Comparison of ENCODE assay signal across 19 cellular contexts in the genomic region with DNA sequence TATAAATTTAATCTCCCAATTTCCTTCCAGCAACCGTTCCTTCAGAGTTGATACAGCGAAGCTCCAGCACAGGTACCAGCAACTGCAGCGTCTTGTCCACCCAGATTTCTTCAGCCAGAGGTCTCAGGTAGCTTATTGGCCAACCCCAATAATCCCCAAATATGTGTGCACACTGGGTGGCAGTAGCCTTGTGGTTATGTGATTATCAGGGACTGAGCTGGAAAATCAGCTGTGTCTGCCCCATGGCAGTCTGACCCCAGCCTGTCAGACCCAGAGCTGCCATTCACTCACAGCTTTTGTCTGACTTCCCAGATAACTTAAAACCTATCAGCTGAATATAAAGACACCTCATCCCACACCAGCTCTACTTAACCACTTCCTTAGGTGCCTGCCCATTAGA. TPM values are rescaled to one million over a fixed set of nuclear protein-coding genes. Genes with fewer than 3 reads are reported as not detected.
DNase-seq lines count a peak whose midpoint lies in the region; ATAC-seq and TF ChIP-seq lines count a peak whose summit lies in the region.
"Had no signal": no experiment of that assay in that cellular context is flagged by ENCODE, and none has a peak within 500 bp of the region (broad histone marks: within the 10 kb centered on the region; RNA-seq: fewer than 3 reads in every experiment).

No MANE protein-coding gene starts in this region.

- TF ChIP-seq CTCF in hepatocyte (IDR thresholded peaks at IDR 0.05; ENCODE audit: poor library complexity) (no peak), osteocyte (IDR thresholded peaks at IDR 0.05) (no peak)

- WGBS in hepatocyte (ENCODE audit: low lambda C conversion rate, missing lambda C conversion rate) = 100% methylated on average over 3 of the region's 3 CpGs

- peaks cover 39% of the 10 kb centered on the region for H3K79me2 ChIP-seq in hepatocyte

- no peaks in the 10 kb centered on the region for H4K20me1 ChIP-seq in hepatocyte (ENCODE audit: insufficient read depth, poor library complexity, severe bottlenecking)

- H2AFZ ChIP-seq in hepatocyte = no peak overlapping the region

- no peaks in the 10 kb centered on the region for H3K9me3 Mint-ChIP-seq in stimulated activated naive CD8-positive, alpha-beta T cell treated with anti-CD3 and anti-CD28 coated beads, Interleukin-15, Interleukin-2, amounts not matched to agents 100 ng/mL and 50 ng/mL, for 24 hours
- no peaks in the 10 kb centered on the region for H3K9me3 Mint-ChIP-seq in osteocyte (ENCODE audit: unreplicated experiment)

- peak overlapping the region; percentile 89 for H3K4me3 Mint-ChIP-seq in stimulated activated naive CD8-positive, alpha-beta T cell treated with anti-CD3 and anti-CD28 coated beads, Interleukin-15, Interleukin-2, amounts not matched to agents 100 ng/mL and 50 ng/mL, for 24 hours
- H3K4me3 Mint-ChIP-seq in osteocyte (ENCODE audit: unreplicated experiment) = no peak overlapping the region

- peaks cover 8% of the 10 kb centered on the region for H3K4me1 ChIP-seq in hepatocyte (ENCODE audit: insufficient read depth)

- no peaks in the 10 kb centered on the region for H3K9me2 ChIP-seq in hepatocyte (replicated peaks; ENCODE audit: insufficient read depth)

- peaks cover 36% of the 10 kb centered on the region for H3K36me3 Mint-ChIP-seq in stimulated activated naive CD8-positive, alpha-beta T cell treated with anti-CD3 and anti-CD28 coated beads, Interleukin-15, Interleukin-2, amounts not matched to agents 100 ng/mL and 50 ng/mL, for 24 hours (ENCODE audit: low read depth)
- peaks cover 19% of the 10 kb centered on the region for H3K36me3 Mint-ChIP-seq in osteocyte (ENCODE audit: unreplicated experiment)

- peak overlapping the region; percentile 88 for H3K4me2 ChIP-seq in hepatocyte

- H3K27me3 Mint-ChIP-seq in stimulated activated naive CD8-positive, alpha-beta T cell treated with anti-CD3 and anti-CD28 coated beads, Interleukin-15, Interleukin-2, amounts not matched to agents 100 ng/mL and 50 ng/mL, for 24 hours = no peaks in the 10 kb centered on the region
- no peaks in the 10 kb centered on the region for H3K27me3 Mint-ChIP-seq in osteocyte (ENCODE audit: unreplicated experiment)

- H3K4me1 Mint-ChIP-seq in stimulated activated naive CD8-positive, alpha-beta T cell treated with anti-CD3 and anti-CD28 coated beads, Interleukin-15, Interleukin-2, amounts not matched to agents 100 ng/mL and 50 ng/mL, for 24 hours (ENCODE audit: low read depth) = peaks cover 31% of the 10 kb centered on the region
- peaks cover 20% of the 10 kb centered on the region for H3K4me1 Mint-ChIP-seq in osteocyte (ENCODE audit: unreplicated experiment)

- no peak for DNase-seq in stimulated activated naive CD8-positive, alpha-beta T cell treated with anti-CD3 and anti-CD28 coated beads, Interleukin-15, Interleukin-2, amounts not matched to agents 100 U/mL and 50 U/mL, for 24 hours
- DNase-seq in UCSD-AML1 (lab: John Stamatoyannopoulos, UW; ENCODE audit: unreplicated experiment) = peak; percentile 16
- no peak for DNase-seq in hepatocyte (ENCODE audit: low spot score)
- DNase-seq in NCI-H2196 treated with DMSO at 0.1 percent for 48 hours (lab: John Stamatoyannopoulos, UW; ENCODE audit: unreplicated experiment) = no peak
- no peak for DNase-seq in HK-2 (ENCODE audit: unreplicated experiment)
- no peak for DNase-seq in osteocyte (ENCODE audit: extremely low spot score, unreplicated experiment)
- DNase-seq: activated CD4-positive, alpha-beta T cell treated with anti-CD3 and anti-CD28 coated beads, Interleukin-2, amount 50 U/mL, for 1 hour; activated gamma-delta T cell treated with Interleukin-2 at 50 U/mL for 16 hours; foreskin fibroblast; GF-D8; left ventricle myocardium inferior; NCI-H1694; NCI-H345; pancreas; SHP77; stimulated activated CD4-positive, alpha-beta T cell treated with anti-CD3 and anti-CD28 coated beads, Interleukin-4, amount 100 ng/mL, for 4 hours; stimulated activated CD8-positive, alpha-beta memory T cell treated with anti-CD3 and anti-CD28 coated beads, Interleukin-4, amount 100 ng/mL, for 48 hours had no signal

- H3K4me3 ChIP-seq in hepatocyte = no peak overlapping the region

- no peak overlapping the region for H3K27ac ChIP-seq in hepatocyte

- no peak overlapping the region for H3K27ac Mint-ChIP-seq in stimulated activated naive CD8-positive, alpha-beta T cell treated with anti-CD3 and anti-CD28 coated beads, Interleukin-15, Interleukin-2, amounts not matched to agents 100 ng/mL and 50 ng/mL, for 24 hours
- H3K27ac Mint-ChIP-seq in osteocyte (ENCODE audit: unreplicated experiment) = no peak overlapping the region

- no peaks in the 10 kb centered on the region for H3K36me3 ChIP-seq in hepatocyte (replicated peaks; ENCODE audit: insufficient read depth, low read depth)

- no peaks in the 10 kb centered on the region for H3K9me3 ChIP-seq in hepatocyte (ENCODE audit: low read depth)
- H3K9me3 ChIP-seq: left ventricle myocardium inferior, pancreas, thoracic aorta had no signal

- no peak for ATAC-seq in stimulated activated naive CD8-positive, alpha-beta T cell treated with anti-CD3 and anti-CD28 coated beads, Interleukin-15, Interleukin-2, amounts not matched to agents 100 U/mL and 50 U/mL, for 24 hours
- ATAC-seq: pancreas had no signal

- no peaks in the 10 kb centered on the region for H3K27me3 ChIP-seq in hepatocyte
- H3K27me3 ChIP-seq: pancreas had no signal

RNA-seq across cellular contexts. Expression of a gene that starts 2.0 kb away (rescaled TPM):
- 18.9 and 30.8 TPM in 2 replicates for total RNA-seq in hepatocyte
- 20.6 and 22.6 TPM in 2 replicates for polyA plus RNA-seq in hepatocyte
- 11.6 and 13.4 TPM in 2 replicates for total RNA-seq in osteocyte

RNA-seq across cellular contexts. Expression of a gene that starts 2.2 kb away (rescaled TPM):
- total RNA-seq in hepatocyte (15.5 and 25.9 TPM in 2 replicates), osteocyte (9.9 and 11.2 TPM in 2 replicates)
- polyA plus RNA-seq in hepatocyte = 17.1 and 19.1 TPM in 2 replicates

RNA-seq across cellular contexts. Expression of a gene that starts 28.6 kb away (rescaled TPM):
- total RNA-seq in hepatocyte = 40.5 and 41.7 TPM in 2 replicates
- polyA plus RNA-seq in hepatocyte = 16.5 and 17.1 TPM in 2 replicates
- 21.9 and 23.6 TPM in 2 replicates for total RNA-seq in osteocyte

RNA-seq across cellular contexts. Expression of a gene that starts 56.5 kb away (rescaled TPM):
- total RNA-seq in hepatocyte = 376 and 397 TPM in 2 replicates
- 330 and 351 TPM in 2 replicates for polyA plus RNA-seq in hepatocyte
- 144 and 150 TPM in 2 replicates for total RNA-seq in osteocyte
